1 cellular context compared by ENCODE assay signal in the genomic region with DNA sequence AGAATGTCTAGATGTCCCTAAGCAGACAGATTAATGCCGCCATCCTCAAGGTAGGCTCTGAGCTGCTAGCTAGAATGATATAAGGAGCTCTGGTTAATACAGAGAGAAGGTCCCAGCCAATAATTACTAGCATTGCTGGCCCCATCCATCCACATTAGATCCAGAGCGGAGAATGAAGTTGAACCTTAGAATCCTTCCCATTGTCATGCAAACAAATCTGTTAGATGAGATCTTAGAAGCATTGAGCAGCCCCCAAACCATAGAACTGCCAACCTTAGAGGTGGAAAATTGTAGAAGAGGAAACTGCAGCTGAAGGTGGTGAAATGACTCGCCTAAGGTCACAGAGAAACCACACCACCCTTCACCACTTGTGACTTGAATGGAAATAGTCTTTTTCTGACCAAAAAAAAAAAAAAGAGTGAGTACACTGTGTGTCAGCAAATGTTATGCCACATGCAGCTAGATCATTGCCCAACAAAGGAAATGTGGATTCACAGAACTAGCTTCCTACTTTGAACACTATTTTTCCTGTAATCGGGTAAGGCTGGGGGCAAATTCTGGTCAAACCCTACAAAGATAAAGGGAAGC.
TF ChIP-seq lines count a peak whose summit lies in the region.

No MANE protein-coding gene starts in this region.

TF ChIP-seq in IMR-90, 13 proteins besides CTCF, POLR2A, EP300 and RAD21 (continued from another document):
- no peak for TF ChIP-seq MAZ (IDR thresholded peaks at IDR 0.05; ENCODE audit: borderline replicate concordance, low read depth, low read length)
- no peak for TF ChIP-seq CHD1 (IDR thresholded peaks at IDR 0.05; ENCODE audit: low read depth, low read length)
- TF ChIP-seq, protein P1, sequence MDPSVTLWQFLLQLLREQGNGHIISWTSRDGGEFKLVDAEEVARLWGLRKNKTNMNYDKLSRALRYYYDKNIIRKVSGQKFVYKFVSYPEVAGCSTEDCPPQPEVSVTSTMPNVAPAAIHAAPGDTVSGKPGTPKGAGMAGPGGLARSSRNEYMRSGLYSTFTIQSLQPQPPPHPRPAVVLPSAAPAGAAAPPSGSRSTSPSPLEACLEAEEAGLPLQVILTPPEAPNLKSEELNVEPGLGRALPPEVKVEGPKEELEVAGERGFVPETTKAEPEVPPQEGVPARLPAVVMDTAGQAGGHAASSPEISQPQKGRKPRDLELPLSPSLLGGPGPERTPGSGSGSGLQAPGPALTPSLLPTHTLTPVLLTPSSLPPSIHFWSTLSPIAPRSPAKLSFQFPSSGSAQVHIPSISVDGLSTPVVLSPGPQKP (IDR thresholded peaks at IDR 0.05; ENCODE audit: borderline replicate concordance, low read depth, low read length), result no peak
- no peak for TF ChIP-seq RFX5 (IDR thresholded peaks at IDR 0.05; ENCODE audit: low read depth, low read length)
- TF ChIP-seq MAFK (IDR thresholded peaks at IDR 0.05; ENCODE audit: low read depth, low read length), result no peak
- TF ChIP-seq CEBPB (IDR thresholded peaks at IDR 0.05; ENCODE audit: low read depth, low read length), result peak; percentile 91
- TF ChIP-seq RCOR1 (IDR thresholded peaks at IDR 0.05; ENCODE audit: insufficient replicate concordance, low read length), result no peak
- TF ChIP-seq MXI1 (IDR thresholded peaks at IDR 0.05; ENCODE audit: borderline replicate concordance, low read depth, low read length), result no peak
